In genomic region chr1:16150508-16150907, GRCh38 we compare ENCODE assay signal across 19 cellular contexts. TPM values are rescaled to one million over a fixed set of nuclear protein-coding genes. Genes with fewer than 3 reads are reported as not detected.
DNase-seq lines count a peak whose midpoint lies in the region; ATAC-seq and TF ChIP-seq lines count a peak whose summit lies in the region.
"Had no signal": no experiment of that assay in that cellular context is flagged by ENCODE, and none has a peak within 500 bp of the region (broad histone marks: within the 10 kb centered on the region; RNA-seq: fewer than 3 reads in every experiment).

No MANE protein-coding gene starts in this region.

- no peak for TF ChIP-seq CTCF in heart right ventricle (IDR thresholded peaks at IDR 0.05)
- no peak for TF ChIP-seq CTCF in endodermal cell (conservative IDR thresholded peaks at IDR 0.05)
- no peak for TF ChIP-seq CTCF in nephron (IDR thresholded peaks at IDR 0.05; ENCODE audit: unreplicated experiment in 3 of 3)
- TF ChIP-seq CTCF in upper lobe of right lung (IDR thresholded peaks at IDR 0.05): no peak
- TF ChIP-seq CTCF in glutamatergic neuron (IDR thresholded peaks at IDR 0.05; ENCODE audit: partially characterized antibody, unreplicated experiment): no peak

- H3K27ac Mint-ChIP-seq in endodermal cell (peak overlapping the region; percentile 75), nephron (peak overlapping the region; percentile 95 to 97 (median 95)), glutamatergic neuron (ENCODE audit: unreplicated experiment) (no peak overlapping the region)
- H3K27ac Mint-ChIP-seq: activated CD8-positive, alpha-beta T cell treated with anti-CD3 and anti-CD28 coated beads, Interleukin-2, amount 10 ng/mL, durations not matched to agents 7 days and 5 days had no signal

- no peaks in the 10 kb centered on the region for H3K9me3 ChIP-seq in heart right ventricle
- no peaks in the 10 kb centered on the region for H3K9me3 ChIP-seq in endodermal cell (ENCODE audit: control insufficient read depth, low read length)
- no peaks in the 10 kb centered on the region for H3K9me3 ChIP-seq in upper lobe of right lung
- H3K9me3 ChIP-seq: mucosa of descending colon, prostate gland had no signal

- DNase-seq in heart right ventricle (no peak), Right ventricle myocardium inferior (ENCODE audit: missing footprints) (no peak), endodermal cell (no peak), upper lobe of right lung (no peak), glutamatergic neuron (no peak), DMS 273 treated with DMSO at 0.1 percent for 48 hours (lab: John Stamatoyannopoulos, UW) (no peak)
- DNase-seq in stimulated activated CD4-positive, alpha-beta T cell treated with anti-CD3 and anti-CD28 coated beads, Interleukin-15, amount 100 ng/mL, for 24 hours: no peak
- DNase-seq: activated CD8-positive, alpha-beta T cell treated with anti-CD3 and anti-CD28 coated beads, Interleukin-2, amount 10 ng/mL, durations not matched to agents 7 days and 5 days; aorta; CD8-positive, alpha-beta memory T cell; mucosa of descending colon; NCI-H1092; NK-92 treated with Interleukin-12 subunit alpha and Interleukin-12 subunit beta, amount 100 ng/mL, for 24 hours; stimulated activated CD4-positive, alpha-beta T cell treated with anti-CD3 and anti-CD28 coated beads, Interleukin-1b, Interleukin-23, amount 100 ng/mL, for 48 hours; stimulated activated CD8-positive, alpha-beta memory T cell treated with anti-CD3 and anti-CD28 coated beads, Interleukin-4, amount 100 ng/mL, for 48 hours had no signal

- H3K36me3 Mint-ChIP-seq in endodermal cell (ENCODE audit: low read depth) (peaks cover 45% of the 10 kb centered on the region), nephron (ENCODE audit: low read depth) (peaks cover 21% of the 10 kb centered on the region), glutamatergic neuron (ENCODE audit: unreplicated experiment) (no peaks in the 10 kb centered on the region)
- H3K36me3 Mint-ChIP-seq: CD8-positive, alpha-beta memory T cell had no signal

- ATAC-seq in heart right ventricle (no peak), Right ventricle myocardium inferior (no peak), upper lobe of right lung (no peak)
- ATAC-seq: activated CD8-positive, alpha-beta T cell treated with anti-CD3 and anti-CD28 coated beads, Interleukin-2, amount 10 ng/mL, durations not matched to agents 7 days and 5 days; activated T-helper 17 cell treated with anti-CD3 and anti-CD28 coated beads, Interleukin-2, amount 50 U/mL, for 72 hours; mucosa of descending colon had no signal

- 76 to 80% methylated on average over 6 of the region's 6 CpGs for WGBS in heart right ventricle, 2 donors
- WGBS in endodermal cell (ENCODE audit: insufficient coverage in 1 of 2, insufficient read length in 1 of 2), 2 experiments: 88% methylated on average over 6 of the region's 6 CpGs; no CpG with 5 or more reads in 1 of the 2 experiments

- no peaks in the 10 kb centered on the region for H3K27me3 Mint-ChIP-seq in endodermal cell (ENCODE audit: insufficient read depth)
- H3K27me3 Mint-ChIP-seq in nephron (ENCODE audit: low read depth): no peaks in the 10 kb centered on the region
- no peaks in the 10 kb centered on the region for H3K27me3 Mint-ChIP-seq in glutamatergic neuron (ENCODE audit: unreplicated experiment)
- H3K27me3 Mint-ChIP-seq: activated T-helper 17 cell treated with anti-CD3 and anti-CD28 coated beads, Interleukin-2, amount 50 U/mL, for 72 hours had no signal

- H3K27ac ChIP-seq in heart right ventricle (peak overlapping the region in 9 of 10 donors; percentile 83 to 97 (median 94)), endodermal cell (ENCODE audit: low read depth, low read length) (no peak overlapping the region), upper lobe of right lung (peak overlapping the region; percentile 17)
- H3K27ac ChIP-seq: SK-N-MC had no signal

- H3K4me3 Mint-ChIP-seq in endodermal cell (no peak overlapping the region), nephron (no peak overlapping the region), glutamatergic neuron (ENCODE audit: unreplicated experiment) (no peak overlapping the region)
- H3K4me3 Mint-ChIP-seq: activated CD8-positive, alpha-beta T cell treated with anti-CD3 and anti-CD28 coated beads, Interleukin-2, amount 10 ng/mL, durations not matched to agents 7 days and 5 days; activated T-helper 17 cell treated with anti-CD3 and anti-CD28 coated beads, Interleukin-2, amount 50 U/mL, for 72 hours had no signal

- peak overlapping the region; percentile 27 for H3K9ac ChIP-seq in endodermal cell (ENCODE audit: extremely low read depth, low read length, poor library complexity, severe bottlenecking)

- H3K4me3 ChIP-seq in heart right ventricle (peak overlapping the region in 2 of 10 donors; percentile 7 to 74), endodermal cell (ENCODE audit: low read length) (no peak overlapping the region), upper lobe of right lung (no peak overlapping the region)
- H3K4me3 ChIP-seq: mucosa of descending colon, prostate gland, SK-N-MC had no signal

- H3K4me1 ChIP-seq in heart right ventricle: peaks cover 46 to 84% (median 77%) of the 10 kb centered on the region in 9 donors
- peaks cover 47% of the 10 kb centered on the region for H3K4me1 ChIP-seq in endodermal cell (ENCODE audit: control insufficient read depth, insufficient read depth, low read length)
- H3K4me1 ChIP-seq in upper lobe of right lung: peaks cover 62% of the 10 kb centered on the region

- H3K36me3 ChIP-seq in heart right ventricle: peaks cover 0 to 41% (median 21%) of the 10 kb centered on the region in 9 donors
- peaks cover 55% of the 10 kb centered on the region for H3K36me3 ChIP-seq in endodermal cell (ENCODE audit: control insufficient read depth, insufficient read depth, low read length)
- H3K36me3 ChIP-seq in upper lobe of right lung: peaks cover 34% of the 10 kb centered on the region
- H3K36me3 ChIP-seq: prostate gland had no signal

- intact Hi-C loops in heart right ventricle (cut with DNase I) (loop anchor here in 1 of 10 donors (5.0 kb wide), 1 partner anchor 37 kb away; no protein-coding TSS in a partner anchor), Right ventricle myocardium inferior (cut with DNase I) (no loop called here), upper lobe of right lung (cut with DNase I) (no loop called here)

- H3K4me1 Mint-ChIP-seq in endodermal cell: peaks cover 51% of the 10 kb centered on the region
- peaks cover 41% of the 10 kb centered on the region for H3K4me1 Mint-ChIP-seq in nephron
- H3K4me1 Mint-ChIP-seq in glutamatergic neuron (ENCODE audit: low read depth, unreplicated experiment): peaks cover 5% of the 10 kb centered on the region
- H3K4me1 Mint-ChIP-seq: activated T-helper 17 cell treated with anti-CD3 and anti-CD28 coated beads, Interleukin-2, amount 50 U/mL, for 72 hours had no signal

- H3K27me3 ChIP-seq in heart right ventricle: peaks cover 0 to 27% (median 0%) of the 10 kb centered on the region in 7 donors
- no peaks in the 10 kb centered on the region for H3K27me3 ChIP-seq in endodermal cell (ENCODE audit: control insufficient read depth, insufficient read depth, low read length, poor library complexity, severe bottlenecking)
- no peaks in the 10 kb centered on the region for H3K27me3 ChIP-seq in upper lobe of right lung

- H3K9me3 Mint-ChIP-seq in endodermal cell: no peaks in the 10 kb centered on the region
- no peaks in the 10 kb centered on the region for H3K9me3 Mint-ChIP-seq in nephron
- peaks cover 4% of the 10 kb centered on the region for H3K9me3 Mint-ChIP-seq in glutamatergic neuron (ENCODE audit: unreplicated experiment)
- H3K9me3 Mint-ChIP-seq: activated T-helper 17 cell treated with anti-CD3 and anti-CD28 coated beads, Interleukin-2, amount 50 U/mL, for 72 hours; CD8-positive, alpha-beta memory T cell had no signal

RNA-seq across cellular contexts. Expression of gene EPHA2, which starts 5.4 kb away (rescaled TPM):
- total RNA-seq in heart right ventricle (10 to 100 TPM in 9 of 10 donors, 1 to 10 TPM in 1; 8.3 to 25.1 (median 11.9) TPM), Right ventricle myocardium inferior (7.3 TPM), endodermal cell (10 to 100 TPM; 56.5 to 64.3 TPM), upper lobe of right lung (44.8 TPM), glutamatergic neuron (ENCODE audit: unreplicated experiment) (0.29 TPM)
- polyA plus RNA-seq in heart right ventricle: 1 to 10 TPM; 7.8 to 9.3 TPM
- 56.0 TPM for polyA plus RNA-seq in endodermal cell (2013, experiment 1 of 2)
- 56.3 TPM for polyA plus RNA-seq in endodermal cell (2013, experiment 2 of 2)
- total RNA-seq: activated CD8-positive, alpha-beta T cell treated with anti-CD3 and anti-CD28 coated beads, Interleukin-2, amount 10 ng/mL, durations not matched to agents 7 days and 5 days; CD8-positive, alpha-beta memory T cell had no signal
- polyA plus RNA-seq: CD8-positive, alpha-beta memory T cell had no signal
